In the genomic region with DNA sequence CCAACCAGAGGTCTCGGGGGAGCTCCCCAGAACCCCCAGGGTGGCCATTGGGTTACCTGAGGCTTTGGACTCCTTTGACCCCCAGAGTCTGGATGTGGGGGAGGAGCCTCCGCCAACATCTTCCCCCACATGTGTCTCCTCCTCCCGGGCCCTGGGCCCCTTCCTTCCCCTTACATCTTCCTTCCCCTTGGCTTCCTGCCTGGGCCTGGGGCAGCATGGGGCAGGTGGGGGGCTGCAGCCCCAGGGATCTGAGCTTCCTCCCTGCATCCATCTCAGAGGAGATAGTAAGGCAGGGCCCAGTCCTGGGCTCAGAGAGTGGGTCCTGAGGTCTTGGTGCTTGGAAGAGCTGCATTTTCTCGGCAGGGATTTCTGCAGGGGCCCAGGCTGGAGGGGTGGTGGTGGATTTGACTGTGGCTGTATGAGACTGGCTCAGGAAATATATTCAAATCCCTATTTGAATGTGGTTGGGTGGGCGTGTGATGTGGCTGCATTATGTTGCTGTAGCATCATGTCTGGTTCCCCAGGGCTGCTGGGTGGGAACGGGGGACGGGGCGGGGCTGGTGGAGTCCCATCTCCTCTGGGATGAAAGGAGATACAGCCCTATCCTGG, we compare ENCODE assay signal across 8 cellular contexts. TPM values are rescaled to one million over a fixed set of nuclear protein-coding genes. Genes with fewer than 3 reads are reported as not detected.
DNase-seq lines count a peak whose midpoint lies in the region; ATAC-seq and TF ChIP-seq lines count a peak whose summit lies in the region.

No MANE protein-coding gene starts in this region.

- no peaks in the 10 kb centered on the region for H3K27me3 Mint-ChIP-seq in activated CD8-positive, alpha-beta memory T cell treated with anti-CD3 and anti-CD28 coated beads, Interleukin-2, amount 10 ng/mL, durations not matched to agents 7 days and 5 days
- H3K27me3 Mint-ChIP-seq in nephron progenitor cell (ENCODE audit: low read depth, poor library complexity) = peaks cover 24% of the 10 kb centered on the region

- DNase-seq in activated CD8-positive, alpha-beta memory T cell treated with anti-CD3 and anti-CD28 coated beads, Interleukin-2, amount 10 ng/mL, durations not matched to agents 7 days and 5 days = peak; percentile 77
- DNase-seq in stimulated activated naive CD4-positive, alpha-beta T cell treated with Interleukin-2 at 50 U/mL for 16 hours (lab: John Stamatoyannopoulos, UW) = peak; percentile 56
- DNase-seq in NCI-H2196 treated with DMSO at 0.1 percent for 48 hours (lab: John Stamatoyannopoulos, UW; ENCODE audit: unreplicated experiment) = no peak
- DNase-seq in nephron progenitor cell = no peak

- ATAC-seq in HG03460 (IDR thresholded peaks at IDR 0.05; ENCODE audit: unreplicated experiment) (peak; percentile 40), GM18861 (IDR thresholded peaks at IDR 0.05; ENCODE audit: unreplicated experiment) (no peak)
- ATAC-seq in activated CD8-positive, alpha-beta memory T cell treated with anti-CD3 and anti-CD28 coated beads, Interleukin-2, amount 10 ng/mL, durations not matched to agents 7 days and 5 days = peak; percentile 57

- peak overlapping the region; percentile 52 for H3K27ac ChIP-seq in layer of hippocampus (ENCODE audit: low read depth, low read length)

- no peaks in the 10 kb centered on the region for H3K27me3 ChIP-seq in layer of hippocampus (ENCODE audit: control insufficient read depth, insufficient read depth, low read length)

- peaks cover 7% of the 10 kb centered on the region for H3K9me3 Mint-ChIP-seq in activated CD8-positive, alpha-beta memory T cell treated with anti-CD3 and anti-CD28 coated beads, Interleukin-2, amount 10 ng/mL, durations not matched to agents 7 days and 5 days (ENCODE audit: low read depth)
- peaks cover 22% of the 10 kb centered on the region for H3K9me3 Mint-ChIP-seq in nephron progenitor cell

- CTCF ChIA-PET in activated CD8-positive, alpha-beta memory T cell treated with anti-CD3 and anti-CD28 coated beads, Interleukin-2, amount 10 ng/mL, durations not matched to agents 7 days and 5 days (lab: Charles Lee) = interaction anchor here (0.8 to 4.8 kb wide), 11 partner anchors 25 to 269 kb away, joined by 3 to 46 read pairs (median 7); a partner anchor contains a TSS

- peaks cover 55% of the 10 kb centered on the region for H3K4me1 Mint-ChIP-seq in activated CD8-positive, alpha-beta memory T cell treated with anti-CD3 and anti-CD28 coated beads, Interleukin-2, amount 10 ng/mL, durations not matched to agents 7 days and 5 days
- no peaks in the 10 kb centered on the region for H3K4me1 Mint-ChIP-seq in nephron progenitor cell

- peak overlapping the region; percentile 89 for H3K27ac Mint-ChIP-seq in activated CD8-positive, alpha-beta memory T cell treated with anti-CD3 and anti-CD28 coated beads, Interleukin-2, amount 10 ng/mL, durations not matched to agents 7 days and 5 days
- H3K27ac Mint-ChIP-seq in nephron progenitor cell = no peak overlapping the region

- peak overlapping the region; percentile 93 for H3K4me3 ChIP-seq in GM08714 (ENCODE audit: low read length)

- TF ChIP-seq CTCF in nephron progenitor cell (IDR thresholded peaks at IDR 0.05) = no peak

- peak overlapping the region; percentile 96 for H3K4me3 Mint-ChIP-seq in activated CD8-positive, alpha-beta memory T cell treated with anti-CD3 and anti-CD28 coated beads, Interleukin-2, amount 10 ng/mL, durations not matched to agents 7 days and 5 days
- no peak overlapping the region for H3K4me3 Mint-ChIP-seq in nephron progenitor cell

- H3K36me3 Mint-ChIP-seq in activated CD8-positive, alpha-beta memory T cell treated with anti-CD3 and anti-CD28 coated beads, Interleukin-2, amount 10 ng/mL, durations not matched to agents 7 days and 5 days = peaks cover 36% of the 10 kb centered on the region
- H3K36me3 Mint-ChIP-seq in nephron progenitor cell (ENCODE audit: low read depth) = no peaks in the 10 kb centered on the region

RNA-seq across cellular contexts. Expression of a gene that starts 0.9 kb away (rescaled TPM):
- 100 to 1,000 TPM in 1 of 2 experiments, 10 to 100 TPM in 1; 98.5 to 114 TPM for total RNA-seq in activated CD8-positive, alpha-beta memory T cell treated with anti-CD3 and anti-CD28 coated beads, Interleukin-2, amount 10 ng/mL, durations not matched to agents 7 days and 5 days

RNA-seq across cellular contexts. Expression of a gene that starts 6.2 kb away (rescaled TPM):
- total RNA-seq in activated CD8-positive, alpha-beta memory T cell treated with anti-CD3 and anti-CD28 coated beads, Interleukin-2, amount 10 ng/mL, durations not matched to agents 7 days and 5 days = 10 to 100 TPM; 13.8 to 22.3 TPM

RNA-seq across cellular contexts. Expression of a gene that starts 33.9 kb away (rescaled TPM):
- total RNA-seq in activated CD8-positive, alpha-beta memory T cell treated with anti-CD3 and anti-CD28 coated beads, Interleukin-2, amount 10 ng/mL, durations not matched to agents 7 days and 5 days = 10 to 100 TPM; 13.7 to 22.2 TPM

RNA-seq across cellular contexts. Expression of a gene that starts 36.0 kb away (rescaled TPM):
- 100 to 1,000 TPM in 1 of 2 experiments, 10 to 100 TPM in 1; 77.2 to 100 TPM for total RNA-seq in activated CD8-positive, alpha-beta memory T cell treated with anti-CD3 and anti-CD28 coated beads, Interleukin-2, amount 10 ng/mL, durations not matched to agents 7 days and 5 days

RNA-seq across cellular contexts. Expression of a gene that starts 53.0 kb away (rescaled TPM):
- 1 to 10 TPM in 1 of 2 experiments, under 1 TPM in 1; 0.67 to 1.0 TPM for total RNA-seq in activated CD8-positive, alpha-beta memory T cell treated with anti-CD3 and anti-CD28 coated beads, Interleukin-2, amount 10 ng/mL, durations not matched to agents 7 days and 5 days

Comparison
In these comparisons a context has a peak if more than half of its experiments do, and no peak if none do; other contexts are left out.
1. DNase-seq: peak in activated CD8-positive, alpha-beta memory T cell treated with anti-CD3 and anti-CD28 coated beads, Interleukin-2, amount 10 ng/mL, durations not matched to agents 7 days and 5 days (single experiment) and stimulated activated naive CD4-positive, alpha-beta T cell treated with Interleukin-2 at 50 U/mL for 16 hours (single experiment); none in NCI-H2196 treated with DMSO at 0.1 percent for 48 hours (single experiment) and nephron progenitor cell (single experiment).